In the genomic region with DNA sequence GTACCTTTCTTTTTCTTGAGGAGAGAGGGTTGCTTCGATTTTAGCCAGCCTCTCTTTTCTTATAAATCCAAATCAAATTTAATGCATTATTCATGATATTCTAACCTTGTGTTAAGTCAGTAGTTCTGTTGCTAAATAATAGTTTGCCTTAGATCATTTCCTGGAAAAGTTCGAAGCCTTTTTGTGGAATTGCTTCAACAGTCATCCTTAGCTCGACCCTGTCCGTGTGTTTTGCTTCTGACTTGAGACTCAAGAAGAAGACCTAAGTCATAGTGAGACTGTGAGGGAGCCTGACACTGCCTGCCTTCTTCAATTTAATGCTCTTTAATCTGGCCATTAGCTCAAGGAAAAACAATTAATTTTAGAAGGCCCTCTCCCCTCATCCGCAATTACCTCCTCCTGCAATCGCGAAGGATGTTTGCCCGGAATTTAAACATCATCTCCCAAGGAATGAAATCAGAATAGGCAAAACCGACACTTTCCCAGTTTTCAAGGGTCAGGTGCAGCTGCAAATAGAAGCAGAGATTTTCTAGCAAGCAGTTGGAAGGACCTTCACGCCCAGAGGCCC, we compare ENCODE assay signal across 2 cellular contexts.
TF ChIP-seq lines count a peak whose summit lies in the region.

No MANE protein-coding gene starts in this region.

TF ChIP-seq in SK-N-SH, 30 proteins besides CTCF, POLR2A, EP300 and RAD21 (continued from another document):
- no peak for TF ChIP-seq TAF1 (IDR thresholded peaks at IDR 0.05; ENCODE audit: borderline replicate concordance, low read depth, low read length)
- TF ChIP-seq GATA2 (CRISPR knock-in tag; IDR thresholded peaks at IDR 0.05), result no peak
- TF ChIP-seq CHD2 (IDR thresholded peaks at IDR 0.05; ENCODE audit: low read length, partially characterized antibody), result no peak
- no peak for TF ChIP-seq MXI1 (IDR thresholded peaks at IDR 0.05; ENCODE audit: low read depth, low read length)
- TF ChIP-seq GABPA (IDR thresholded peaks at IDR 0.05; ENCODE audit: low read depth), result no peak
- TF ChIP-seq TCF12 (IDR thresholded peaks at IDR 0.05), result no peak
- TF ChIP-seq, protein P1, sequence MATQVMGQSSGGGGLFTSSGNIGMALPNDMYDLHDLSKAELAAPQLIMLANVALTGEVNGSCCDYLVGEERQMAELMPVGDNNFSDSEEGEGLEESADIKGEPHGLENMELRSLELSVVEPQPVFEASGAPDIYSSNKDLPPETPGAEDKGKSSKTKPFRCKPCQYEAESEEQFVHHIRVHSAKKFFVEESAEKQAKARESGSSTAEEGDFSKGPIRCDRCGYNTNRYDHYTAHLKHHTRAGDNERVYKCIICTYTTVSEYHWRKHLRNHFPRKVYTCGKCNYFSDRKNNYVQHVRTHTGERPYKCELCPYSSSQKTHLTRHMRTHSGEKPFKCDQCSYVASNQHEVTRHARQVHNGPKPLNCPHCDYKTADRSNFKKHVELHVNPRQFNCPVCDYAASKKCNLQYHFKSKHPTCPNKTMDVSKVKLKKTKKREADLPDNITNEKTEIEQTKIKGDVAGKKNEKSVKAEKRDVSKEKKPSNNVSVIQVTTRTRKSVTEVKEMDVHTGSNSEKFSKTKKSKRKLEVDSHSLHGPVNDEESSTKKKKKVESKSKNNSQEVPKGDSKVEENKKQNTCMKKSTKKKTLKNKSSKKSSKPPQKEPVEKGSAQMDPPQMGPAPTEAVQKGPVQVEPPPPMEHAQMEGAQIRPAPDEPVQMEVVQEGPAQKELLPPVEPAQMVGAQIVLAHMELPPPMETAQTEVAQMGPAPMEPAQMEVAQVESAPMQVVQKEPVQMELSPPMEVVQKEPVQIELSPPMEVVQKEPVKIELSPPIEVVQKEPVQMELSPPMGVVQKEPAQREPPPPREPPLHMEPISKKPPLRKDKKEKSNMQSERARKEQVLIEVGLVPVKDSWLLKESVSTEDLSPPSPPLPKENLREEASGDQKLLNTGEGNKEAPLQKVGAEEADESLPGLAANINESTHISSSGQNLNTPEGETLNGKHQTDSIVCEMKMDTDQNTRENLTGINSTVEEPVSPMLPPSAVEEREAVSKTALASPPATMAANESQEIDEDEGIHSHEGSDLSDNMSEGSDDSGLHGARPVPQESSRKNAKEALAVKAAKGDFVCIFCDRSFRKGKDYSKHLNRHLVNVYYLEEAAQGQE (IDR thresholded peaks at IDR 0.05; ENCODE audit: low read depth, low read length), result no peak
- TF ChIP-seq RXRA (IDR thresholded peaks at IDR 0.05; ENCODE audit: borderline replicate concordance, low read depth), result no peak
- TF ChIP-seq ELF1 (IDR thresholded peaks at IDR 0.05), result no peak
- no peak for TF ChIP-seq FOXM1 (IDR thresholded peaks at IDR 0.05; ENCODE audit: low read depth)
- no peak for TF ChIP-seq YY1 (IDR thresholded peaks at IDR 0.05; ENCODE audit: low read depth)
- TF ChIP-seq, protein P2, sequence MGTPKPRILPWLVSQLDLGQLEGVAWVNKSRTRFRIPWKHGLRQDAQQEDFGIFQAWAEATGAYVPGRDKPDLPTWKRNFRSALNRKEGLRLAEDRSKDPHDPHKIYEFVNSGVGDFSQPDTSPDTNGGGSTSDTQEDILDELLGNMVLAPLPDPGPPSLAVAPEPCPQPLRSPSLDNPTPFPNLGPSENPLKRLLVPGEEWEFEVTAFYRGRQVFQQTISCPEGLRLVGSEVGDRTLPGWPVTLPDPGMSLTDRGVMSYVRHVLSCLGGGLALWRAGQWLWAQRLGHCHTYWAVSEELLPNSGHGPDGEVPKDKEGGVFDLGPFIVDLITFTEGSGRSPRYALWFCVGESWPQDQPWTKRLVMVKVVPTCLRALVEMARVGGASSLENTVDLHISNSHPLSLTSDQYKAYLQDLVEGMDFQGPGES (IDR thresholded peaks at IDR 0.05; ENCODE audit: low read depth, low read length), result no peak

TF ChIP-seq in SK-N-SH treated with all-trans-retinoic acid at 6 μM for 48 hours, 23 proteins besides CTCF, POLR2A, EP300 and RAD21 (continued from another document):
- TF ChIP-seq, protein P3, sequence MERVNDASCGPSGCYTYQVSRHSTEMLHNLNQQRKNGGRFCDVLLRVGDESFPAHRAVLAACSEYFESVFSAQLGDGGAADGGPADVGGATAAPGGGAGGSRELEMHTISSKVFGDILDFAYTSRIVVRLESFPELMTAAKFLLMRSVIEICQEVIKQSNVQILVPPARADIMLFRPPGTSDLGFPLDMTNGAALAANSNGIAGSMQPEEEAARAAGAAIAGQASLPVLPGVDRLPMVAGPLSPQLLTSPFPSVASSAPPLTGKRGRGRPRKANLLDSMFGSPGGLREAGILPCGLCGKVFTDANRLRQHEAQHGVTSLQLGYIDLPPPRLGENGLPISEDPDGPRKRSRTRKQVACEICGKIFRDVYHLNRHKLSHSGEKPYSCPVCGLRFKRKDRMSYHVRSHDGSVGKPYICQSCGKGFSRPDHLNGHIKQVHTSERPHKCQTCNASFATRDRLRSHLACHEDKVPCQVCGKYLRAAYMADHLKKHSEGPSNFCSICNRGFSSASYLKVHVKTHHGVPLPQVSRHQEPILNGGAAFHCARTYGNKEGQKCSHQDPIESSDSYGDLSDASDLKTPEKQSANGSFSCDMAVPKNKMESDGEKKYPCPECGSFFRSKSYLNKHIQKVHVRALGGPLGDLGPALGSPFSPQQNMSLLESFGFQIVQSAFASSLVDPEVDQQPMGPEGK (CRISPR knock-in tag; IDR thresholded peaks at IDR 0.05; ENCODE audit: borderline replicate concordance), result no peak
- no peak for TF ChIP-seq BACH2 (CRISPR knock-in tag; IDR thresholded peaks at IDR 0.05; ENCODE audit: borderline replicate concordance)
- TF ChIP-seq TCF4 (CRISPR knock-in tag; IDR thresholded peaks at IDR 0.05; ENCODE audit: borderline replicate concordance), result no peak
- TF ChIP-seq OSR1 (CRISPR knock-in tag; IDR thresholded peaks at IDR 0.05), result no peak
- no peak for TF ChIP-seq SNAI2 (CRISPR knock-in tag; IDR thresholded peaks at IDR 0.05)
- no peak for TF ChIP-seq RARB (CRISPR knock-in tag; IDR thresholded peaks at IDR 0.05)
